Comparison of ENCODE assay signal across 15 cellular contexts in genomic region chr20:9200620-9201019, GRCh38.
DNase-seq lines count a peak whose midpoint lies in the region; ATAC-seq and TF ChIP-seq lines count a peak whose summit lies in the region.
"Had no signal": no experiment of that assay in that cellular context is flagged by ENCODE, and none has a peak within 500 bp of the region (broad histone marks: within the 10 kb centered on the region; RNA-seq: fewer than 3 reads in every experiment).

No MANE protein-coding gene starts in this region.

- H3K27me3 Mint-ChIP-seq in immature natural killer cell (ENCODE audit: low read depth in 3 of 3): peaks cover 0 to 2% (median 0%) of the 10 kb centered on the region in 3 donors
- H3K27me3 Mint-ChIP-seq: activated CD4-positive, alpha-beta T cell treated with anti-CD3 and anti-CD28 coated beads for 36 hours; CD4-positive, CD25-positive, alpha-beta regulatory T cell had no signal

- no peaks in the 10 kb centered on the region for H3K4me1 Mint-ChIP-seq in immature natural killer cell
- H3K4me1 Mint-ChIP-seq in stimulated activated effector memory CD8-positive, alpha-beta T cell treated with anti-CD3 and anti-CD28 coated beads, Interleukin-12 subunit alpha, Interleukin-12 subunit beta, amount 100 ng/mL, for 72 hours: no peaks in the 10 kb centered on the region
- H3K4me1 Mint-ChIP-seq: activated CD4-positive, alpha-beta T cell treated with anti-CD3 and anti-CD28 coated beads for 36 hours; CD4-positive, CD25-positive, alpha-beta regulatory T cell had no signal

- no peak overlapping the region for H3K4me3 Mint-ChIP-seq in immature natural killer cell
- H3K4me3 Mint-ChIP-seq in stimulated activated effector memory CD8-positive, alpha-beta T cell treated with anti-CD3 and anti-CD28 coated beads, Interleukin-12 subunit alpha, Interleukin-12 subunit beta, amount 100 ng/mL, for 72 hours: no peak overlapping the region
- H3K4me3 Mint-ChIP-seq: activated CD4-positive, alpha-beta T cell treated with anti-CD3 and anti-CD28 coated beads for 36 hours; activated T-cell treated with anti-CD3 and anti-CD28 coated beads, Interleukin-2, amount 50 U/mL, for 72 hours; CD4-positive, CD25-positive, alpha-beta regulatory T cell had no signal

- no peak for TF ChIP-seq CTCF in cardiac fibroblast (IDR thresholded peaks at IDR 0.05; ENCODE audit: low read depth, low read length)

- no peak overlapping the region for H3K27ac Mint-ChIP-seq in immature natural killer cell
- H3K27ac Mint-ChIP-seq in stimulated activated effector memory CD8-positive, alpha-beta T cell treated with anti-CD3 and anti-CD28 coated beads, Interleukin-12 subunit alpha, Interleukin-12 subunit beta, amount 100 ng/mL, for 72 hours: no peak overlapping the region
- H3K27ac Mint-ChIP-seq: activated CD4-positive, alpha-beta T cell treated with anti-CD3 and anti-CD28 coated beads for 36 hours; activated T-cell treated with anti-CD3 and anti-CD28 coated beads, Interleukin-2, amount 50 U/mL, for 72 hours; CD4-positive, CD25-positive, alpha-beta regulatory T cell had no signal

- peaks cover 0 to 9% (median 2%) of the 10 kb centered on the region in 6 donors for H3K9me3 Mint-ChIP-seq in immature natural killer cell
- peaks cover 5% of the 10 kb centered on the region for H3K9me3 Mint-ChIP-seq in stimulated activated effector memory CD8-positive, alpha-beta T cell treated with anti-CD3 and anti-CD28 coated beads, Interleukin-12 subunit alpha, Interleukin-12 subunit beta, amount 100 ng/mL, for 72 hours

- ATAC-seq in stimulated activated effector memory CD8-positive, alpha-beta T cell treated with anti-CD3 and anti-CD28 coated beads, Interleukin-12 subunit alpha, Interleukin-12 subunit beta, amount 100 ng/mL, for 72 hours: no peak
- ATAC-seq: activated CD4-positive, alpha-beta T cell treated with anti-CD3 and anti-CD28 coated beads for 36 hours; activated T-cell treated with anti-CD3 and anti-CD28 coated beads, Interleukin-2, amount 50 U/mL, for 72 hours had no signal

- no peaks in the 10 kb centered on the region for H3K36me3 Mint-ChIP-seq in immature natural killer cell
- H3K36me3 Mint-ChIP-seq in stimulated activated effector memory CD8-positive, alpha-beta T cell treated with anti-CD3 and anti-CD28 coated beads, Interleukin-12 subunit alpha, Interleukin-12 subunit beta, amount 100 ng/mL, for 72 hours: no peaks in the 10 kb centered on the region
- H3K36me3 Mint-ChIP-seq: CD4-positive, CD25-positive, alpha-beta regulatory T cell had no signal

- H3K4me3 ChIP-seq in cardiac fibroblast (replicated peaks in 1 of 2; ENCODE audit: low read depth in 2 of 2, low read length in 2 of 2): no peak overlapping the region
- H3K4me3 ChIP-seq: right atrium auricular region had no signal

- DNase-seq in EH (ENCODE audit: low read depth): peak; percentile 95
- peak; percentile 88 for DNase-seq in NCI-H226
- DNase-seq in cardiac fibroblast (ENCODE audit: low read depth in 2 of 2): peak; percentile 43 to 66
- DNase-seq in myocyte (ENCODE audit: low read depth): peak; percentile 22
- DNase-seq in stimulated activated CD4-positive, alpha-beta T cell treated with anti-CD3 and anti-CD28 coated beads, Interleukin-4, amount 100 ng/mL, for 24 hours: no peak
- no peak for DNase-seq in putamen (ENCODE audit: low spot score)
- DNase-seq in immature natural killer cell: no peak
- DNase-seq in stimulated activated effector memory CD8-positive, alpha-beta T cell treated with anti-CD3 and anti-CD28 coated beads, Interleukin-12 subunit alpha, Interleukin-12 subunit beta, amount 100 ng/mL, for 72 hours (ENCODE audit: low spot score in 2 of 2): no peak
- DNase-seq: activated CD4-positive, alpha-beta T cell treated with anti-CD3 and anti-CD28 coated beads for 36 hours; activated T-cell treated with anti-CD3 and anti-CD28 coated beads, Interleukin-2, amount 50 U/mL, for 72 hours; caudate nucleus; CD4-positive, CD25-positive, alpha-beta regulatory T cell; NCI-H1417; NCI-H82 had no signal

Comparison
In these comparisons a context has a peak if more than half of its experiments do, and no peak if none do; other contexts are left out.
1. DNase-seq: peak in EH (single experiment), NCI-H226 (single experiment), cardiac fibroblast (2 of 2) and myocyte (single experiment); none in stimulated activated CD4-positive, alpha-beta T cell treated with anti-CD3 and anti-CD28 coated beads, Interleukin-4, amount 100 ng/mL, for 24 hours (single experiment), putamen (single experiment), immature natural killer cell (0 of 3) and stimulated activated effector memory CD8-positive, alpha-beta T cell treated with anti-CD3 and anti-CD28 coated beads, Interleukin-12 subunit alpha, Interleukin-12 subunit beta, amount 100 ng/mL, for 72 hours (0 of 2).